ENCODE assay signal across 23 cellular contexts in the genomic region with DNA sequence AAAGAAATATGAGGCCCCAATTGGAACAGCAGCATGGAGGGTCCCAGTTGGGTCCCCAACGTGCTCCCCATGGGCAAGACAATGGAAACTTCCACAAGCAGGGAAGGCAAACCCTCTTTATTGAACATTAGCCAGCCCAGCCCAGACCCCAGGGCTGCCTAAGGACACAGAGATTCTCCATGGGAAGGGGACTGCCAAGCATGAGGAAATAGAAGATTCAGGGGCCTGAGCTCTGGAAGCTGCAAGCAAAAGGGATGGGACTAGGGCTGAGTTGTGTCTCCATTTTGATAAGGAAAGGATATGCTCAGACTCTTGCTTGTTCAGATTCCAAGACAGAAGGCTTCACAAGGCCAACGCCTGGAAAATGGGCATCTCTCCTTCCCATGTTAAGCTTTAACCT.
"Had no signal": no experiment of that assay in that cellular context is flagged by ENCODE, and none has a peak within 500 bp of the region (broad histone marks: within the 10 kb centered on the region; RNA-seq: fewer than 3 reads in every experiment).

No MANE protein-coding gene starts in this region.

- H3K9me3 ChIP-seq: left lung, mucosa of descending colon, ovary, stomach, testis, thyroid gland, transverse colon, upper lobe of left lung, vagina had no signal

- ATAC-seq: left colon; left lung; mucosa of descending colon; naive thymus-derived CD4-positive, alpha-beta T cell; natural killer cell treated with Interleukin-12 subunit alpha and Interleukin-12 subunit beta and Interleukin-15 and Interleukin-18, amount 100 ng/mL, for 72 hours; right cardiac atrium; sciatic nerve; stimulated activated memory B cell treated with anti-CD40 and anti-IgM and Interleukin-4, amounts not matched to agents 10 μg/mL and 1 μg/mL and 100 μg/mL, for 72 hours; stimulated activated naive CD8-positive, alpha-beta T cell treated with anti-CD3 and anti-CD28 coated beads, Interleukin-15, Interleukin-2, amounts not matched to agents 100 U/mL and 50 U/mL, for 24 hours had no signal

- DNase-seq: hypothalamus; immature natural killer cell; kidney; left colon; midbrain; mucosa of descending colon; naive thymus-derived CD4-positive, alpha-beta T cell; right cardiac atrium; stimulated activated CD4-positive, alpha-beta T cell treated with anti-CD3 and anti-CD28 coated beads, Interleukin-4, amount 100 ng/mL, for 24 hours; stimulated activated naive CD8-positive, alpha-beta T cell treated with anti-CD3 and anti-CD28 coated beads, Interleukin-15, Interleukin-2, amounts not matched to agents 100 U/mL and 50 U/mL, for 24 hours; stomach; testis; thyroid gland; transverse colon; upper lobe of left lung had no signal

- H3K27me3 ChIP-seq: ovary, testis, thyroid gland, transverse colon, upper lobe of left lung, vagina had no signal

- H3K36me3 ChIP-seq: left lung, ovary, stomach, thyroid gland, transverse colon, upper lobe of left lung, vagina had no signal

- H3K4me1 ChIP-seq: transverse colon had no signal

- H3K27ac ChIP-seq: left lung, ovary, skin epidermis, stomach, testis, thyroid gland, transverse colon, upper lobe of left lung, vagina had no signal

- H3K4me3 ChIP-seq: left lung, lung, mucosa of descending colon, ovary, skin epidermis, stomach, testis, thyroid gland, transverse colon, upper lobe of left lung, vagina had no signal
